Comparison of ENCODE assay signal across 8 cellular contexts in genomic region chr13:36919833-36920611, GRCh38. TPM values are rescaled to one million over a fixed set of nuclear protein-coding genes. Genes with fewer than 3 reads are reported as not detected.
A peak's percentile ranks its signal among the peaks of the same experiment; 100 is the strongest.
DNase-seq lines count a peak whose midpoint lies in the region; ATAC-seq and TF ChIP-seq lines count a peak whose summit lies in the region.

SMAD9 (minus strand) TSS chr13:36920238; CDS start chr13:36879689, 40,549 bp downstream.

- no peak within 1 kb of the TSS for H3K27ac Mint-ChIP-seq in activated naive CD4-positive, alpha-beta T cell treated with anti-CD3 and anti-CD28 coated beads for 36 hours

- H3K4me1 ChIP-seq in parathyroid adenoma = no peaks in the 10 kb centered on the region

- no peak for TF ChIP-seq CTCF in parathyroid adenoma (IDR thresholded peaks at IDR 0.05)

- no peaks in the 10 kb centered on the region for H3K9me3 ChIP-seq in parathyroid adenoma (ENCODE audit: control insufficient read depth, low read length)

- H3K4me3 Mint-ChIP-seq in activated naive CD4-positive, alpha-beta T cell treated with anti-CD3 and anti-CD28 coated beads for 36 hours = peak within 1 kb of the TSS; percentile 63

- H3K9me3 Mint-ChIP-seq in activated naive CD4-positive, alpha-beta T cell treated with anti-CD3 and anti-CD28 coated beads for 36 hours = no peaks in the 10 kb centered on the region

- intact Hi-C loops in activated naive CD4-positive, alpha-beta T cell treated with anti-CD3 and anti-CD28 coated beads for 36 hours (cut with micrococcal nuclease) = loop anchor here (5.0 kb wide), 1 partner anchor 77 kb away; the partner anchor contains the start of gene ALG5
- intact Hi-C loops in left cardiac atrium (cut with DNase I) = no loop called here

- peak within 1 kb of the TSS; percentile 85 for H2AFZ ChIP-seq in parathyroid adenoma

- H3K36me3 Mint-ChIP-seq in activated naive CD4-positive, alpha-beta T cell treated with anti-CD3 and anti-CD28 coated beads for 36 hours (ENCODE audit: low read depth) = no peaks in the 10 kb centered on the region

- H3K4me1 Mint-ChIP-seq in activated naive CD4-positive, alpha-beta T cell treated with anti-CD3 and anti-CD28 coated beads for 36 hours (ENCODE audit: low read depth) = peaks cover 3% of the 10 kb centered on the region

- H3K36me3 ChIP-seq in parathyroid adenoma (ENCODE audit: control insufficient read depth, insufficient read depth, low read length) = no peaks in the 10 kb centered on the region

- H3K27me3 ChIP-seq in parathyroid adenoma (ENCODE audit: control insufficient read depth, insufficient read depth, low read length) = no peaks in the 10 kb centered on the region

- CTCF ChIA-PET in activated naive CD4-positive, alpha-beta T cell treated with anti-CD3 and anti-CD28 coated beads for 36 hours (lab: Charles Lee) = no interaction called here

- H3K27me3 Mint-ChIP-seq in activated naive CD4-positive, alpha-beta T cell treated with anti-CD3 and anti-CD28 coated beads for 36 hours (ENCODE audit: low read depth) = peaks cover 53% of the 10 kb centered on the region

- peak within 1 kb of the TSS; percentile 32 for H3K27ac ChIP-seq in parathyroid adenoma

- peak; percentile 61 for ATAC-seq in HG02884 (IDR thresholded peaks at IDR 0.05; ENCODE audit: unreplicated experiment)
- peak; percentile 82 to 84 for ATAC-seq in left cardiac atrium

- peak within 1 kb of the TSS; percentile 57 for H3K4me3 ChIP-seq in parathyroid adenoma (ENCODE audit: low read depth, low read length)

- H3K4me2 ChIP-seq in parathyroid adenoma (ENCODE audit: low read length) = peak within 1 kb of the TSS; percentile 93

- DNase-seq in activated naive CD4-positive, alpha-beta T cell treated with anti-CD3 and anti-CD28 coated beads for 36 hours = peak; percentile 33
- DNase-seq in activated naive CD4-positive, alpha-beta T cell treated with Interleukin-2 at 50 U/mL for 16 hours = no peak
- peak; percentile 37 to 77 for DNase-seq in NCI-H446 (lab: John Stamatoyannopoulos, UW)
- DNase-seq in amniotic epithelial cell (ENCODE audit: low read depth) = peak; percentile 64
- peak; percentile 89 for DNase-seq in left cardiac atrium
- DNase-seq in NCI-H1436 treated with DMSO at 0.1 percent for 48 hours (lab: John Stamatoyannopoulos, UW) = no peak

- no peak within 1 kb of the TSS for H3K9ac ChIP-seq in parathyroid adenoma

- H3K79me2 ChIP-seq in parathyroid adenoma = no peaks in the 10 kb centered on the region

RNA-seq across cellular contexts. Expression of gene SMAD9, which starts in this region (rescaled TPM):
- total RNA-seq in activated naive CD4-positive, alpha-beta T cell treated with anti-CD3 and anti-CD28 coated beads for 36 hours = under 1 TPM in 1 of 2 experiments, not detected in 1; 0.05 TPM
- 1 to 10 TPM; 3.8 to 7.8 TPM for total RNA-seq in left cardiac atrium

Comparison
In these comparisons a context has a peak if more than half of its experiments do, and no peak if none do; other contexts are left out.
1. RNA of gene SMAD9 (total RNA-seq): 3.8 to 7.8 TPM in left cardiac atrium; 0.05 TPM in activated naive CD4-positive, alpha-beta T cell treated with anti-CD3 and anti-CD28 coated beads for 36 hours; every median in the first group is over 4 times any median in the second.
2. Peak in DNase-seq in activated naive CD4-positive, alpha-beta T cell treated with anti-CD3 and anti-CD28 coated beads for 36 hours; RNA of the gene not detected or under 1 TPM.
3. DNase-seq: peak in NCI-H446 (2 of 2), amniotic epithelial cell (single experiment) and left cardiac atrium (single experiment); none in activated naive CD4-positive, alpha-beta T cell treated with Interleukin-2 at 50 U/mL for 16 hours (single experiment) and NCI-H1436 treated with DMSO at 0.1 percent for 48 hours (single experiment).